8 cellular contexts compared by ENCODE assay signal in the genomic region with DNA sequence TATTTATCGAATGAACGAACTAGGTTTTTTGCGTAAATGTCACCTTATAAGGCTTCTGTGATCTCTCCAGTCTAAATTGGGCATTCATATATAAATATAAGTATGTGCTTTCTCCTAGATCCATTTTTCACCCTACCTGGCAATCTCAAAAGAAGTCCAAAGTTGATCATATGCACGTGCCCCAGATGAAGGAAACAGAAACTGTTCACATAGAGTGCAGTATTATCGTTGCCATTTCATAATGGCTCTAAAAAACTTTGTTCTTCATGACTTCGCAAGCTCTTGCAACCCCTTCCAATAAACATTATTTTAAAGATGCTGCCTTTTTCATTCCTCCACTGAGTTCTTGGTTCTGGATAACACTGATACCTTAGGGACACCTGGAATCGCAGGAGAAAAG. TPM values are rescaled to one million over a fixed set of nuclear protein-coding genes. Genes with fewer than 3 reads are reported as not detected.
DNase-seq lines count a peak whose midpoint lies in the region; ATAC-seq and TF ChIP-seq lines count a peak whose summit lies in the region.

No MANE protein-coding gene starts in this region.

- peak overlapping the region; percentile 75 for H3K4me3 ChIP-seq in HL-60 (replicated peaks; ENCODE audit: insufficient read depth, low read length)
- peak overlapping the region; percentile 99 for H3K4me3 ChIP-seq in iPS-20b (ENCODE audit: low read length)

- H3K36me3 Mint-ChIP-seq in activated T-helper 2 cell treated with anti-CD3 and anti-CD28 coated beads, Interferon-gamma antibody, Interleukin-2, Interleukin-4, amounts not matched to agents 10 μg/mL and 5 μg/mL and 100 μg/mL, durations not matched to agents 14 hours and 24 hours and 36 hours (ENCODE audit: low read depth): peaks cover 7% of the 10 kb centered on the region
- no peaks in the 10 kb centered on the region for H3K36me3 Mint-ChIP-seq in stimulated activated effector memory CD8-positive, alpha-beta T cell treated with anti-CD3 and anti-CD28 coated beads, Interleukin-12 subunit alpha, Interleukin-12 subunit beta, amount 100 ng/mL, for 72 hours

- peak overlapping the region; percentile 94 for H3K27ac Mint-ChIP-seq in activated T-helper 2 cell treated with anti-CD3 and anti-CD28 coated beads, Interferon-gamma antibody, Interleukin-2, Interleukin-4, amounts not matched to agents 10 μg/mL and 5 μg/mL and 100 μg/mL, durations not matched to agents 14 hours and 24 hours and 36 hours
- H3K27ac Mint-ChIP-seq in stimulated activated effector memory CD8-positive, alpha-beta T cell treated with anti-CD3 and anti-CD28 coated beads, Interleukin-12 subunit alpha, Interleukin-12 subunit beta, amount 100 ng/mL, for 72 hours: peak overlapping the region; percentile 93

- H3K27ac ChIP-seq in HL-60 (replicated peaks) (peak overlapping the region; percentile 94), iPS-20b (ENCODE audit: low read length) (no peak overlapping the region)

- H3K36me3 ChIP-seq in iPS-20b (ENCODE audit: insufficient read depth, low read depth, low read length): no peaks in the 10 kb centered on the region

- no peaks in the 10 kb centered on the region for H3K9me3 ChIP-seq in iPS-20b (ENCODE audit: insufficient read depth, low read depth, low read length)

- peaks cover 12% of the 10 kb centered on the region; the same call in 1 of the 2 replicates for H3K4me1 ChIP-seq in iPS-20b (ENCODE audit: insufficient read depth, low read length)

- peak overlapping the region; percentile 94 for H3K9ac ChIP-seq in iPS-20b (ENCODE audit: low read depth, low read length)

- ATAC-seq in stimulated activated effector memory CD8-positive, alpha-beta T cell treated with anti-CD3 and anti-CD28 coated beads, Interleukin-12 subunit alpha, Interleukin-12 subunit beta, amount 100 ng/mL, for 72 hours: no peak
- ATAC-seq in HG02981 (IDR thresholded peaks at IDR 0.05; ENCODE audit: unreplicated experiment): no peak
- no peak for ATAC-seq in GM18907 (IDR thresholded peaks at IDR 0.05; ENCODE audit: unreplicated experiment)

- no peaks in the 10 kb centered on the region for H3K27me3 ChIP-seq in HL-60 (ENCODE audit: insufficient read depth, poor library complexity, severe bottlenecking)
- no peaks in the 10 kb centered on the region for H3K27me3 ChIP-seq in iPS-20b (ENCODE audit: insufficient read depth, low read length)

- H3K27me3 Mint-ChIP-seq in activated T-helper 2 cell treated with anti-CD3 and anti-CD28 coated beads, Interferon-gamma antibody, Interleukin-2, Interleukin-4, amounts not matched to agents 10 μg/mL and 5 μg/mL and 100 μg/mL, durations not matched to agents 14 hours and 24 hours and 36 hours (ENCODE audit: low read depth): no peaks in the 10 kb centered on the region

- CTCF ChIA-PET in GM10248 (lab: Yijun Ruan, JAX): interaction anchor here (0.8 to 4.3 kb wide), 3 partner anchors 8 to 187 kb away, joined by 5 to 20 read pairs (median 6); no protein-coding TSS in a partner anchor

- POLR2A ChIA-PET in GM10248 (lab: Yijun Ruan, JAX): no interaction called here

- intact Hi-C loops in activated T-helper 2 cell treated with anti-CD3 and anti-CD28 coated beads, Interferon-gamma antibody, Interleukin-2, Interleukin-4, amounts not matched to agents 10 μg/mL and 5 μg/mL and 100 μg/mL, durations not matched to agents 14 hours and 24 hours and 36 hours (cut with micrococcal nuclease): loop anchor here (5.0 to 10.0 kb wide), 5 partner anchors 187 to 653 kb away; a partner anchor contains a TSS

- TF ChIP-seq CTCF in HL-60 (IDR thresholded peaks at IDR 0.05; ENCODE audit: insufficient read depth, low read length) (no peak), GM10248 (IDR thresholded peaks at IDR 0.05; ENCODE audit: control extremely low read depth, extremely low read depth, low read depth, missing control alignments) (no peak)

- no peak for DNase-seq in HL-60 (ENCODE audit: low read depth in 1 of 2, low spot score in 1 of 2)
- DNase-seq in activated T-helper 2 cell treated with anti-CD3 and anti-CD28 coated beads, Interferon-gamma antibody, Interleukin-2, Interleukin-4, amounts not matched to agents 10 μg/mL and 5 μg/mL and 100 μg/mL, durations not matched to agents 14 hours and 24 hours and 36 hours (ENCODE audit: low spot score): no peak
- DNase-seq in stimulated activated effector memory CD8-positive, alpha-beta T cell treated with anti-CD3 and anti-CD28 coated beads, Interleukin-12 subunit alpha, Interleukin-12 subunit beta, amount 100 ng/mL, for 72 hours (ENCODE audit: low spot score in 2 of 2): no peak
- no peak for DNase-seq in GM10248 (ENCODE audit: extremely low spot score)
- no peak for DNase-seq in A172 (ENCODE audit: low spot score)

- H3K4me1 Mint-ChIP-seq in activated T-helper 2 cell treated with anti-CD3 and anti-CD28 coated beads, Interferon-gamma antibody, Interleukin-2, Interleukin-4, amounts not matched to agents 10 μg/mL and 5 μg/mL and 100 μg/mL, durations not matched to agents 14 hours and 24 hours and 36 hours (ENCODE audit: low read depth): peaks cover 26% of the 10 kb centered on the region
- H3K4me1 Mint-ChIP-seq in stimulated activated effector memory CD8-positive, alpha-beta T cell treated with anti-CD3 and anti-CD28 coated beads, Interleukin-12 subunit alpha, Interleukin-12 subunit beta, amount 100 ng/mL, for 72 hours: peaks cover 26% of the 10 kb centered on the region

- peak overlapping the region; percentile 98 for H3K4me3 Mint-ChIP-seq in activated T-helper 2 cell treated with anti-CD3 and anti-CD28 coated beads, Interferon-gamma antibody, Interleukin-2, Interleukin-4, amounts not matched to agents 10 μg/mL and 5 μg/mL and 100 μg/mL, durations not matched to agents 14 hours and 24 hours and 36 hours (ENCODE audit: low read depth)
- H3K4me3 Mint-ChIP-seq in stimulated activated effector memory CD8-positive, alpha-beta T cell treated with anti-CD3 and anti-CD28 coated beads, Interleukin-12 subunit alpha, Interleukin-12 subunit beta, amount 100 ng/mL, for 72 hours: peak overlapping the region; percentile 91

- no peaks in the 10 kb centered on the region for H3K9me3 Mint-ChIP-seq in activated T-helper 2 cell treated with anti-CD3 and anti-CD28 coated beads, Interferon-gamma antibody, Interleukin-2, Interleukin-4, amounts not matched to agents 10 μg/mL and 5 μg/mL and 100 μg/mL, durations not matched to agents 14 hours and 24 hours and 36 hours
- no peaks in the 10 kb centered on the region for H3K9me3 Mint-ChIP-seq in stimulated activated effector memory CD8-positive, alpha-beta T cell treated with anti-CD3 and anti-CD28 coated beads, Interleukin-12 subunit alpha, Interleukin-12 subunit beta, amount 100 ng/mL, for 72 hours

RNA-seq across cellular contexts. Expression of a gene that starts 0.7 kb away (rescaled TPM):
- 18.5 and 22.0 TPM in 2 replicates for total RNA-seq in activated T-helper 2 cell treated with anti-CD3 and anti-CD28 coated beads, Interferon-gamma antibody, Interleukin-2, Interleukin-4, amounts not matched to agents 10 μg/mL and 5 μg/mL and 100 μg/mL, durations not matched to agents 14 hours and 24 hours and 36 hours
- 17.4 and 27.7 TPM in 2 replicates for total RNA-seq in A172 (2014; rRNA removed; shearing (Covaris generic))

RNA-seq across cellular contexts. Expression of a gene that starts 0.8 kb away (rescaled TPM):
- 15.7 and 16.7 TPM in 2 replicates for total RNA-seq in activated T-helper 2 cell treated with anti-CD3 and anti-CD28 coated beads, Interferon-gamma antibody, Interleukin-2, Interleukin-4, amounts not matched to agents 10 μg/mL and 5 μg/mL and 100 μg/mL, durations not matched to agents 14 hours and 24 hours and 36 hours
- 13.3 and 15.1 TPM in 2 replicates for total RNA-seq in A172 (2014; rRNA removed; shearing (Covaris generic))
